Comparison of ENCODE assay signal across 9 cellular contexts in the genomic region with DNA sequence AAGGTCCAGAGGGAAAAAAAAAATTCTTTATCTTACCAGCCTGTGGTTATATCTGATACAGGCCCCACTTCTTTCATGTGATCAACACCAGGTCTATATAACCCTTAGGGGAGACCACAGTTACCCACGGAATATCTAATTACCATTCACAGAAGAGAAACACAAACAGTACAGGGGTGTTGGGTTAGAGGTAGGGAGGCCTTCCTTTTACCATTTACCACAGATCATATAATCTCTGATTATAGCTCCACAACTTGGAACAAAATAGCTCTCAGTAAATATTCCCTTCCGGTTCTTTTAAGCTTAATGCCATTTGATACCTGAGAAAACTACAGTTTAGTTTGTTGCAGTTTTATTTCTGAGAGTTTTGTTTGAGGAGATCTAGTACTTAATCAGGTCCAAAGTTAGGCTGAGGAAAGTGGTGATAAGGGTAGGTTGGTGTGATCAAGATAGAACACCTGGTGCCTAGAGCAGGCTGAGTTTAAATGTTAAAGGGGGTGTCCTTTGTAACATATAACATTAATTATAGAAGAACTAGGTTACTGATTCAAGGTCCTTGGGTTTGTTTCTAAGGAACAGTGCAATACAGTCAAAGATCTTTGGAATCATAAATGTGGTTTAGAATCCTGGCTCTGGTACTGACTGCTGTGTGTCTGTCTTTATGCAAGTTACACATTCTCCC. TPM values are rescaled to one million over a fixed set of nuclear protein-coding genes. Genes with fewer than 3 reads are reported as not detected.
DNase-seq lines count a peak whose midpoint lies in the region; ATAC-seq and TF ChIP-seq lines count a peak whose summit lies in the region.
"Had no signal": no experiment of that assay in that cellular context is flagged by ENCODE, and none has a peak within 500 bp of the region (broad histone marks: within the 10 kb centered on the region; RNA-seq: fewer than 3 reads in every experiment).

No MANE protein-coding gene starts in this region.

- no peak for DNase-seq in activated CD8-positive, alpha-beta memory T cell treated with anti-CD3 and anti-CD28 coated beads, Interleukin-2, amount 10 ng/mL, durations not matched to agents 7 days and 5 days
- no peak for DNase-seq in activated CD8-positive, alpha-beta memory T cell treated with anti-CD3 and anti-CD28 coated beads for 24 hours
- DNase-seq in hepatocyte (ENCODE audit: low spot score) (no peak), medulla oblongata (ENCODE audit: extremely low spot score) (no peak), COR-L47 (lab: John Stamatoyannopoulos, UW) (no peak), T-helper 9 cell (no peak)
- DNase-seq in stimulated activated naive CD8-positive, alpha-beta T cell treated with anti-CD3 and anti-CD28 coated beads, Interleukin-15, amount 100 ng/mL, for 72 hours = no peak

- H4K20me1 ChIP-seq in SU-DHL-6 (ENCODE audit: low read depth, low read length) (peaks cover 18% of the 10 kb centered on the region), hepatocyte (ENCODE audit: insufficient read depth, poor library complexity, severe bottlenecking) (peaks cover 3% of the 10 kb centered on the region)

- peak; percentile 55 for ATAC-seq in activated CD8-positive, alpha-beta memory T cell treated with anti-CD3 and anti-CD28 coated beads, Interleukin-2, amount 10 ng/mL, durations not matched to agents 7 days and 5 days
- peak; percentile 85 for ATAC-seq in stimulated activated naive CD8-positive, alpha-beta T cell treated with anti-CD3 and anti-CD28 coated beads, Interleukin-15, amount 100 ng/mL, for 72 hours

- H3K4me3 Mint-ChIP-seq in activated CD8-positive, alpha-beta memory T cell treated with anti-CD3 and anti-CD28 coated beads, Interleukin-2, amount 10 ng/mL, durations not matched to agents 7 days and 5 days = peak overlapping the region; percentile 43
- H3K4me3 Mint-ChIP-seq in stimulated activated naive CD8-positive, alpha-beta T cell treated with anti-CD3 and anti-CD28 coated beads, Interleukin-15, amount 100 ng/mL, for 72 hours = peak overlapping the region; percentile 85 to 86

- no peaks in the 10 kb centered on the region for H3K9me3 ChIP-seq in SU-DHL-6 (ENCODE audit: insufficient read depth, low read length)
- H3K9me3 ChIP-seq in hepatocyte (ENCODE audit: low read depth) = no peaks in the 10 kb centered on the region

- H3K27ac Mint-ChIP-seq in activated CD8-positive, alpha-beta memory T cell treated with anti-CD3 and anti-CD28 coated beads, Interleukin-2, amount 10 ng/mL, durations not matched to agents 7 days and 5 days = peak overlapping the region; percentile 89
- peak overlapping the region; percentile 98 for H3K27ac Mint-ChIP-seq in stimulated activated naive CD8-positive, alpha-beta T cell treated with anti-CD3 and anti-CD28 coated beads, Interleukin-15, amount 100 ng/mL, for 72 hours

- H3K36me3 Mint-ChIP-seq in activated CD8-positive, alpha-beta memory T cell treated with anti-CD3 and anti-CD28 coated beads, Interleukin-2, amount 10 ng/mL, durations not matched to agents 7 days and 5 days = peaks cover 5% of the 10 kb centered on the region

- no peaks in the 10 kb centered on the region for H3K27me3 Mint-ChIP-seq in activated CD8-positive, alpha-beta memory T cell treated with anti-CD3 and anti-CD28 coated beads, Interleukin-2, amount 10 ng/mL, durations not matched to agents 7 days and 5 days
- H3K27me3 Mint-ChIP-seq in stimulated activated naive CD8-positive, alpha-beta T cell treated with anti-CD3 and anti-CD28 coated beads, Interleukin-15, amount 100 ng/mL, for 72 hours = no peaks in the 10 kb centered on the region

- TF ChIP-seq CTCF in SU-DHL-6 (IDR thresholded peaks at IDR 0.05; ENCODE audit: insufficient read depth, low read length, poor library complexity, severe bottlenecking) = no peak
- no peak for TF ChIP-seq CTCF in hepatocyte (IDR thresholded peaks at IDR 0.05; ENCODE audit: poor library complexity)

- peaks cover 49% of the 10 kb centered on the region for H3K4me1 Mint-ChIP-seq in activated CD8-positive, alpha-beta memory T cell treated with anti-CD3 and anti-CD28 coated beads, Interleukin-2, amount 10 ng/mL, durations not matched to agents 7 days and 5 days
- peaks cover 70% of the 10 kb centered on the region for H3K4me1 Mint-ChIP-seq in stimulated activated naive CD8-positive, alpha-beta T cell treated with anti-CD3 and anti-CD28 coated beads, Interleukin-15, amount 100 ng/mL, for 72 hours

- peaks cover 21% of the 10 kb centered on the region for H3K4me1 ChIP-seq in hepatocyte (ENCODE audit: insufficient read depth)

- H3K4me2 ChIP-seq in SU-DHL-6 (ENCODE audit: low read depth, low read length, poor library complexity, severe bottlenecking) = peak overlapping the region; percentile 83
- H3K4me2 ChIP-seq in hepatocyte = peak overlapping the region; percentile 54

- peaks cover 91% of the 10 kb centered on the region for H3K79me2 ChIP-seq in SU-DHL-6 (ENCODE audit: insufficient read depth, low read length)
- peaks cover 72% of the 10 kb centered on the region for H3K79me2 ChIP-seq in hepatocyte

- peaks cover 27% of the 10 kb centered on the region for H3F3A ChIP-seq in SU-DHL-6 (ENCODE audit: insufficient read depth)

- H3K27me3 ChIP-seq in SU-DHL-6 (ENCODE audit: low read length) (no peaks in the 10 kb centered on the region), hepatocyte (no peaks in the 10 kb centered on the region)

- no peak overlapping the region; the same call in 1 of the 2 replicates for H3K9ac ChIP-seq in SU-DHL-6 (ENCODE audit: low read length)

- no peaks in the 10 kb centered on the region for H3K9me2 ChIP-seq in SU-DHL-6 (replicated peaks; ENCODE audit: insufficient read depth, low read length)
- H3K9me2 ChIP-seq in hepatocyte (replicated peaks; ENCODE audit: insufficient read depth) = no peaks in the 10 kb centered on the region

- H3K4me3 ChIP-seq in SU-DHL-6 (ENCODE audit: insufficient read depth, low read length, poor library complexity, severe bottlenecking) = no peak overlapping the region
- H3K4me3 ChIP-seq in hepatocyte = no peak overlapping the region

- H3K27ac ChIP-seq in SU-DHL-6 (ENCODE audit: low read depth, low read length) (peak overlapping the region; percentile 91), hepatocyte (peak overlapping the region; percentile 49)
- H3K27ac ChIP-seq: C4-2B had no signal

- CTCF ChIA-PET in activated CD8-positive, alpha-beta memory T cell treated with anti-CD3 and anti-CD28 coated beads, Interleukin-2, amount 10 ng/mL, durations not matched to agents 7 days and 5 days (lab: Charles Lee) = interaction anchor here (1.2 kb wide), 2 partner anchors 46 to 253 kb away, joined by 3 read pairs; a partner anchor contains a TSS

- no peaks in the 10 kb centered on the region for H3K36me3 ChIP-seq in SU-DHL-6 (ENCODE audit: low read length)
- H3K36me3 ChIP-seq in hepatocyte (replicated peaks; ENCODE audit: insufficient read depth, low read depth) = no peaks in the 10 kb centered on the region

- H3K9me3 Mint-ChIP-seq in activated CD8-positive, alpha-beta memory T cell treated with anti-CD3 and anti-CD28 coated beads, Interleukin-2, amount 10 ng/mL, durations not matched to agents 7 days and 5 days (ENCODE audit: low read depth) = no peaks in the 10 kb centered on the region
- no peaks in the 10 kb centered on the region for H3K9me3 Mint-ChIP-seq in stimulated activated naive CD8-positive, alpha-beta T cell treated with anti-CD3 and anti-CD28 coated beads, Interleukin-15, amount 100 ng/mL, for 72 hours

- 20% methylated on average over 2 of the region's 2 CpGs for WGBS in hepatocyte (ENCODE audit: low lambda C conversion rate, missing lambda C conversion rate)

- no peak overlapping the region for H2AFZ ChIP-seq in SU-DHL-6 (ENCODE audit: low read depth, low read length, severe bottlenecking)
- H2AFZ ChIP-seq in hepatocyte = no peak overlapping the region

RNA-seq across cellular contexts. Expression of a gene that starts 14.1 kb away (rescaled TPM):
- 10 to 100 TPM; 73.7 to 83.8 TPM for total RNA-seq in activated CD8-positive, alpha-beta memory T cell treated with anti-CD3 and anti-CD28 coated beads, Interleukin-2, amount 10 ng/mL, durations not matched to agents 7 days and 5 days
- total RNA-seq in hepatocyte = 51.7 and 60.8 TPM in 2 replicates
- 13.2 and 20.5 TPM in 2 replicates for polyA plus RNA-seq in hepatocyte
